34 cellular contexts compared by ENCODE assay signal in the genomic region with DNA sequence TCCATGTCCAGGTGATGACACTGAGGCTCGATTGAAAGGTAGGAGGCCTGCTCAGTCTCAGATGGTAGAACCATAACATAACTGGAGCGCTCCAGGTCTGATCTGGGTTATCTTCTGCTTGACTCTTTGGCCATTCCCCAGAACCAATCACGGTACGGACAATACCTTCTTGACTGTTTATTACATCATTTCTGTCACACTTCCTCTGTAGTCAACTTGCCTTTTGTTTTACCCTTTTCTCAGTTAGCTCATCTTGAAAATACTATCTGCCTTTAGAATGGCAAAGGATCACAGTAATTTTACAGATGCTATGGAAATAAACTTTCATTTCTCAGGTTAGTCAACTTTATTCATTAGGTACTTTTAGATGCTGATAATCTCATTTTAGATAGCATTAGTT. TPM values are rescaled to one million over a fixed set of nuclear protein-coding genes. Genes with fewer than 3 reads are reported as not detected.
DNase-seq lines count a peak whose midpoint lies in the region; ATAC-seq and TF ChIP-seq lines count a peak whose summit lies in the region.
"Had no signal": no experiment of that assay in that cellular context is flagged by ENCODE, and none has a peak within 500 bp of the region (broad histone marks: within the 10 kb centered on the region; RNA-seq: fewer than 3 reads in every experiment).

No MANE protein-coding gene starts in this region.

- H3K4me3 ChIP-seq in GM12865 (ENCODE audit: low read depth, low read length): no peak overlapping the region
- no peak overlapping the region for H3K4me3 ChIP-seq in right atrium auricular region
- H3K4me3 ChIP-seq: prostate gland, tibial artery had no signal

- H3K36me3 Mint-ChIP-seq in T-helper 17 cell (ENCODE audit: low read depth): peaks cover 6% of the 10 kb centered on the region
- H3K36me3 Mint-ChIP-seq: CD14-positive monocyte, immature natural killer cell had no signal

- H3K36me3 ChIP-seq in right atrium auricular region: no peaks in the 10 kb centered on the region
- H3K36me3 ChIP-seq: prostate gland, tibial artery had no signal

- H3K4me1 ChIP-seq in right atrium auricular region: peaks cover 0 to 8% of the 10 kb centered on the region in 2 donors
- H3K4me1 ChIP-seq: prostate gland had no signal

- no peak overlapping the region for H3K27ac ChIP-seq in right atrium auricular region
- H3K27ac ChIP-seq: prostate gland, tibial artery had no signal

- no peak overlapping the region for H3K27ac Mint-ChIP-seq in T-helper 17 cell
- H3K27ac Mint-ChIP-seq: activated naive CD8-positive, alpha-beta T cell treated with anti-CD3 and anti-CD28 coated beads, Interleukin-2, amount 50 U/mL, for 24 hours; CD14-positive monocyte; effector memory CD8-positive, alpha-beta T cell; immature natural killer cell; naive thymus-derived CD8-positive, alpha-beta T cell had no signal

- H3K27me3 ChIP-seq in right atrium auricular region: no peaks in the 10 kb centered on the region
- H3K27me3 ChIP-seq: tibial artery had no signal

- DNase-seq in GM12865 (ENCODE audit: low read depth) (peak; percentile 47), omental fat pad (ENCODE audit: low spot score) (no peak), right atrium auricular region (ENCODE audit: low spot score) (no peak), T-helper 17 cell (no peak)
- DNase-seq: activated CD4-positive, CD25-positive, alpha-beta regulatory T cell; activated naive CD4-positive, alpha-beta T cell; activated naive CD8-positive, alpha-beta T cell treated with anti-CD3 and anti-CD28 coated beads, Interleukin-2, amount 50 U/mL, for 24 hours; caudate nucleus; cortex of kidney; DMS79 treated with DMSO at 0.1 percent for 48 hours; effector memory CD8-positive, alpha-beta T cell; GF-D8; immature natural killer cell; left cardiac atrium; naive thymus-derived CD8-positive, alpha-beta T cell; NCI-H2171; NCI-H510A treated with DMSO at 0.1 percent for 48 hours; nucleus accumbens; SK-N-SH; stimulated activated CD4-positive, alpha-beta T cell treated with anti-CD3 and anti-CD28 coated beads, Interleukin-4, amount 100 ng/mL, for 1 hour; tibial artery had no signal

- ATAC-seq in GM18511 (IDR thresholded peaks at IDR 0.05; ENCODE audit: unreplicated experiment): peak; percentile 40
- peak; percentile 40 for ATAC-seq in GM21360 (IDR thresholded peaks at IDR 0.05; ENCODE audit: unreplicated experiment)
- peak; percentile 28 for ATAC-seq in HG03103 (IDR thresholded peaks at IDR 0.05; ENCODE audit: low read depth, unreplicated experiment)
- no peak for ATAC-seq in GM18867 (IDR thresholded peaks at IDR 0.05; ENCODE audit: unreplicated experiment)
- no peak for ATAC-seq in omental fat pad (ENCODE audit: low FRiP score)
- no peak for ATAC-seq in T-helper 17 cell
- ATAC-seq: activated naive CD8-positive, alpha-beta T cell treated with anti-CD3 and anti-CD28 coated beads, Interleukin-2, amount 50 U/mL, for 24 hours; effector memory CD8-positive, alpha-beta T cell; left cardiac atrium; naive thymus-derived CD8-positive, alpha-beta T cell had no signal

- H3K9me3 ChIP-seq in right atrium auricular region (no peaks in the 10 kb centered on the region), T-helper 17 cell (ENCODE audit: control insufficient read depth, low read length, poor library complexity, severe bottlenecking) (no peaks in the 10 kb centered on the region)
- H3K9me3 ChIP-seq: prostate gland, SK-N-SH, tibial artery had no signal

- no peak overlapping the region for H3K4me3 Mint-ChIP-seq in T-helper 17 cell
- H3K4me3 Mint-ChIP-seq: activated naive CD8-positive, alpha-beta T cell treated with anti-CD3 and anti-CD28 coated beads, Interleukin-2, amount 50 U/mL, for 24 hours; CD14-positive monocyte; effector memory CD8-positive, alpha-beta T cell; immature natural killer cell; naive thymus-derived CD8-positive, alpha-beta T cell had no signal

- peaks cover 19% of the 10 kb centered on the region for H3K27me3 Mint-ChIP-seq in T-helper 17 cell

- H3K4me1 Mint-ChIP-seq in T-helper 17 cell: peaks cover 2% of the 10 kb centered on the region
- H3K4me1 Mint-ChIP-seq: activated naive CD8-positive, alpha-beta T cell treated with anti-CD3 and anti-CD28 coated beads, Interleukin-2, amount 50 U/mL, for 24 hours; CD14-positive monocyte; immature natural killer cell; naive thymus-derived CD8-positive, alpha-beta T cell had no signal

- no peak for TF ChIP-seq CTCF in GM12865 (IDR thresholded peaks at IDR 0.05; ENCODE audit: insufficient read depth, low read depth, low read length, missing control alignments)
- TF ChIP-seq CTCF in omental fat pad (IDR thresholded peaks at IDR 0.05): no peak
- TF ChIP-seq CTCF in right atrium auricular region (IDR thresholded peaks at IDR 0.05): no peak

RNA-seq across cellular contexts. Expression of gene GLRA1, which starts 22.4 kb away (rescaled TPM):
- total RNA-seq in omental fat pad: not detected
- not detected for total RNA-seq in right atrium auricular region
- total RNA-seq in T-helper 17 cell: not detected
- total RNA-seq: epithelial cell of proximal tubule; glomerular endothelial cell; H4; HT-29; left cardiac atrium; lung microvascular endothelial cell; mononuclear cell; naive thymus-derived CD8-positive, alpha-beta T cell; prostate gland; T-helper 1 cell treated with Interleukin-12 subunit alpha and Interleukin-12 subunit beta and Interleukin-4 antibody, amounts not matched to agents 30 ng/mL and 1 ng/mL, for 36 hours had no signal

Comparison
In these comparisons a context has a peak if more than half of its experiments do, and no peak if none do; other contexts are left out.
1. ATAC-seq: peak in GM18511 (single experiment), GM21360 (single experiment) and HG03103 (single experiment); none in GM18867 (single experiment), omental fat pad (single experiment) and T-helper 17 cell (single experiment).